1 cellular context compared by ENCODE assay signal in the genomic region with DNA sequence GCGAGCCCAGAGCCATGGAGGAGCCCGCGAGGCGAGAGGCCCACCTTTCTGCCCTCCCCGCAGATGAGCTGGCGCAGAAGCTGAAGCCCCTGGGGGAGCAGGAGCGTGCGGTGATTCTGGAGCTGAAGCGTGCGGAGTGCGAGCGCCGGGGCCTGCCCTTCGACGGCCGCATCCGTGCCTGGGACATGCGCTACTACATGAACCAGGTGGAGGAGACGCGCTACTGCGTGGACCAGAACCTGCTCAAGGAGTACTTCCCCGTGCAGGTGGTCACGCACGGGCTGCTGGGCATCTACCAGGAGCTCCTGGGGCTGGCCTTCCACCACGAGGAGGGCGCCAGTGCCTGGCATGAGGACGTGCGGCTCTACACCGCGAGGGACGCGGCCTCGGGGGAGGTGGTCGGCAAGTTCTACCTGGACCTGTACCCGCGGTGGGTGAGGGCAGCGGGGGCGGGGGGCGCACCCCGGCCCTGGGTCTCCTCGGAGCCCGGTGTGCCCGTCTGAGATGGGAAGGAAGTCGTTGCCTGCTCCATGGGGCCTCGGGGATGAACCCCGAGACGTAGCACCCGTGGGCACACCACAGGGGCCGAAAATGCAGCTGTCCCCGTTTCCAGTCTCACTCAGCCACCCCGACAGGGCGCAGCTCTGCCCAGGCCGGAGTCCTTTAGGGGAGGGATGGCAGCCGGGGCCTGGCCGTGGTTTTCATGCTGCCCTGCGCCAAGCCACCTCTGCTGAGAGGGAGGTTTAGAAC.
TF ChIP-seq lines count a peak whose summit lies in the region.

No MANE protein-coding gene starts in this region.

TF ChIP-seq in IMR-90, 13 proteins besides CTCF, POLR2A, EP300 and RAD21:
- TF ChIP-seq MAZ (IDR thresholded peaks at IDR 0.05; ENCODE audit: borderline replicate concordance, low read depth, low read length) (no peak), RCOR1 (IDR thresholded peaks at IDR 0.05; ENCODE audit: insufficient replicate concordance, low read length) (no peak), NFE2L2 (IDR thresholded peaks at IDR 0.05; ENCODE audit: low read depth, low read length) (no peak), MXI1 (IDR thresholded peaks at IDR 0.05; ENCODE audit: borderline replicate concordance, low read depth, low read length) (no peak), RFX5 (IDR thresholded peaks at IDR 0.05; ENCODE audit: low read depth, low read length) (no peak), CHD1 (IDR thresholded peaks at IDR 0.05; ENCODE audit: low read depth, low read length) (no peak), CEBPB (IDR thresholded peaks at IDR 0.05; ENCODE audit: low read depth, low read length) (no peak), MAFK (IDR thresholded peaks at IDR 0.05; ENCODE audit: low read depth, low read length) (no peak), FOS (IDR thresholded peaks at IDR 0.05; ENCODE audit: low read depth, low read length) (no peak), BHLHE40 (IDR thresholded peaks at IDR 0.05; ENCODE audit: low read depth, low read length) (no peak), SMC3 (IDR thresholded peaks at IDR 0.05; ENCODE audit: low read depth, low read length) (no peak)
- TF ChIP-seq, protein P1, sequence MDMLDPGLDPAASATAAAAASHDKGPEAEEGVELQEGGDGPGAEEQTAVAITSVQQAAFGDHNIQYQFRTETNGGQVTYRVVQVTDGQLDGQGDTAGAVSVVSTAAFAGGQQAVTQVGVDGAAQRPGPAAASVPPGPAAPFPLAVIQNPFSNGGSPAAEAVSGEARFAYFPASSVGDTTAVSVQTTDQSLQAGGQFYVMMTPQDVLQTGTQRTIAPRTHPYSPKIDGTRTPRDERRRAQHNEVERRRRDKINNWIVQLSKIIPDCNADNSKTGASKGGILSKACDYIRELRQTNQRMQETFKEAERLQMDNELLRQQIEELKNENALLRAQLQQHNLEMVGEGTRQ (IDR thresholded peaks at IDR 0.05; ENCODE audit: low read depth, low read length) = no peak
- TF ChIP-seq, protein P2, sequence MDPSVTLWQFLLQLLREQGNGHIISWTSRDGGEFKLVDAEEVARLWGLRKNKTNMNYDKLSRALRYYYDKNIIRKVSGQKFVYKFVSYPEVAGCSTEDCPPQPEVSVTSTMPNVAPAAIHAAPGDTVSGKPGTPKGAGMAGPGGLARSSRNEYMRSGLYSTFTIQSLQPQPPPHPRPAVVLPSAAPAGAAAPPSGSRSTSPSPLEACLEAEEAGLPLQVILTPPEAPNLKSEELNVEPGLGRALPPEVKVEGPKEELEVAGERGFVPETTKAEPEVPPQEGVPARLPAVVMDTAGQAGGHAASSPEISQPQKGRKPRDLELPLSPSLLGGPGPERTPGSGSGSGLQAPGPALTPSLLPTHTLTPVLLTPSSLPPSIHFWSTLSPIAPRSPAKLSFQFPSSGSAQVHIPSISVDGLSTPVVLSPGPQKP (IDR thresholded peaks at IDR 0.05; ENCODE audit: borderline replicate concordance, low read depth, low read length) = no peak
TF ChIP-seq in IMR-90: peak in this region for 0.
